Comparison of ENCODE assay signal across 9 cellular contexts in the genomic region with DNA sequence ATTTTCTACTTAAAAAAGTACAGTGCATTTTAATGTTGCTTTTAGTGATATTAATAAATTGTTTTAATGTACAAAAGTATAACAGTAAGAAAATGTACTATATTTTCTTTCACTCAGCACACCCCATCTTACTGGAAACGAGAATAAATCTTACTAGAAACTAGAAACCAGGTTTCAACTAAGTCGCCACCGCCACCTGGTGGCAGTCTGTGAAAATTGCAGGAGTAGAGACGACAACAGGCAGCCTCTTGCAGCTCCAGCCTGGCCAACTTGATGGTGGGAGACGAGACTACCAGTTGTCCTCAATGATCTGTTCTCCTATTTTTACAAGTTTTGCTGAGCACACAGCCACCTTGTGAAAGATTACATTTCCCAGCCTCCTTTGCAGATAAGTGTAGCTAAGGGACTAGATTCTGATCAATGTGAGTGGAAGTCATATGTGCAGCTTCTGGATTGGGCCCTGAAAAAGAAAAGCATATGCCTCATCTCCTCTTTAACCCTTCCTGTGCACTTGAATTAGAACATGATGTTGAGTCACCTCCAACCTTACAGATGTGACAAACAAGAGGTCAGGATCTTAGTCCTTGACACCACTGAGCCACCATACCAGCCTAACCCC. TPM values are rescaled to one million over a fixed set of nuclear protein-coding genes. Genes with fewer than 3 reads are reported as not detected.
A peak's percentile ranks its signal among the peaks of the same experiment; 100 is the strongest.
DNase-seq lines count a peak whose midpoint lies in the region; ATAC-seq and TF ChIP-seq lines count a peak whose summit lies in the region.
"Had no signal": no experiment of that assay in that cellular context is flagged by ENCODE, and none has a peak within 500 bp of the region (broad histone marks: within the 10 kb centered on the region; RNA-seq: fewer than 3 reads in every experiment).

No MANE protein-coding gene starts in this region.

- H3K4me3 ChIP-seq in A673 (ENCODE audit: low read depth, low read length, poor library complexity, severe bottlenecking) (no peak overlapping the region), fibroblast of mammary gland (ENCODE audit: control insufficient read depth, low read depth, low read length) (no peak overlapping the region), retinal pigment epithelial cell (ENCODE audit: low read length) (no peak overlapping the region)
- H3K4me3 ChIP-seq: HAP-1 had no signal

- peaks cover 14% of the 10 kb centered on the region for H3K9me3 Mint-ChIP-seq in activated CD4-positive, alpha-beta memory T cell treated with anti-CD3 and anti-CD28 coated beads, Interleukin-2, amount 10 ng/mL, durations not matched to agents 7 days and 5 days

- intact Hi-C loops in A673 (cut with micrococcal nuclease; ENCODE audit: unreplicated experiment) = no loop called here

- no peaks in the 10 kb centered on the region for H3K4me1 Mint-ChIP-seq in activated CD4-positive, alpha-beta memory T cell treated with anti-CD3 and anti-CD28 coated beads, Interleukin-2, amount 10 ng/mL, durations not matched to agents 7 days and 5 days

- H3K4me3 Mint-ChIP-seq in activated CD4-positive, alpha-beta memory T cell treated with anti-CD3 and anti-CD28 coated beads, Interleukin-2, amount 10 ng/mL, durations not matched to agents 7 days and 5 days = no peak overlapping the region

- no peak overlapping the region for H3K27ac Mint-ChIP-seq in activated CD4-positive, alpha-beta memory T cell treated with anti-CD3 and anti-CD28 coated beads, Interleukin-2, amount 10 ng/mL, durations not matched to agents 7 days and 5 days

- H3K27me3 ChIP-seq in A673 (replicated peaks; ENCODE audit: insufficient read depth, low read depth, low read length, poor library complexity) = no peaks in the 10 kb centered on the region

- H3K36me3 ChIP-seq in A673 (ENCODE audit: insufficient read depth, low read length, poor library complexity, severe bottlenecking) = no peaks in the 10 kb centered on the region
- H3K36me3 ChIP-seq: HAP-1 had no signal

- H3K36me3 Mint-ChIP-seq in activated CD4-positive, alpha-beta memory T cell treated with anti-CD3 and anti-CD28 coated beads, Interleukin-2, amount 10 ng/mL, durations not matched to agents 7 days and 5 days (ENCODE audit: low read depth) = peaks cover 36% of the 10 kb centered on the region

- DNase-seq in A673 (ENCODE audit: low spot score) (peak; percentile 74), NCI-H226 (peak; percentile 32), fibroblast of mammary gland (ENCODE audit: low read depth) (peak; percentile 78), retinal pigment epithelial cell (ENCODE audit: low read depth) (no peak), globus pallidus (ENCODE audit: low spot score) (no peak)
- DNase-seq in activated CD4-positive, alpha-beta memory T cell treated with anti-CD3 and anti-CD28 coated beads, Interleukin-2, amount 10 ng/mL, durations not matched to agents 7 days and 5 days = peak; percentile 78

- ATAC-seq in GM18909 (IDR thresholded peaks at IDR 0.05; ENCODE audit: poor library complexity, unreplicated experiment) = no peak

- POLR2A ChIA-PET in A673 (lab: Charles Lee; ENCODE audit: low non-redundant PET) = no interaction called here
- POLR2A ChIA-PET in activated CD4-positive, alpha-beta memory T cell treated with anti-CD3 and anti-CD28 coated beads, Interleukin-2, amount 10 ng/mL, durations not matched to agents 7 days and 5 days (lab: Charles Lee) = interaction anchor here (1.0 kb wide), 1 partner anchor 124 kb away, joined by 4 read pairs; a partner anchor contains a TSS

- H3K9me3 ChIP-seq in A673 (ENCODE audit: low read depth, low read length, poor library complexity, severe bottlenecking) = peaks cover 5% of the 10 kb centered on the region

- no peaks in the 10 kb centered on the region for H3K4me1 ChIP-seq in A673 (ENCODE audit: insufficient read depth, low read length, poor library complexity, severe bottlenecking)
- H3K4me1 ChIP-seq: HAP-1 had no signal

- CTCF ChIA-PET in A673 (lab: Charles Lee) = no interaction called here
- CTCF ChIA-PET in activated CD4-positive, alpha-beta memory T cell treated with anti-CD3 and anti-CD28 coated beads, Interleukin-2, amount 10 ng/mL, durations not matched to agents 7 days and 5 days (lab: Charles Lee) = interaction anchor here (0.9 to 1.5 kb wide), 11 partner anchors 9 to 285 kb away, joined by 3 to 6 read pairs (median 3); a partner anchor contains a TSS

- TF ChIP-seq CTCF in A673 (conservative IDR thresholded peaks at IDR 0.05; ENCODE audit: low read depth, low read length) (peak; percentile 78), GM12873 (IDR thresholded peaks at IDR 0.05; ENCODE audit: insufficient read depth, low read depth, low read length, missing control alignments) (peak; percentile 81), fibroblast of mammary gland (conservative IDR thresholded peaks at IDR 0.05; ENCODE audit: control insufficient read depth, insufficient read depth, low read depth, low read length) (peak; percentile 82), retinal pigment epithelial cell (conservative IDR thresholded peaks at IDR 0.05; ENCODE audit: low read depth, low read length) (peak; percentile 79)

- H3K27ac ChIP-seq in A673 (ENCODE audit: low read depth, low read length, poor library complexity, severe bottlenecking) = no peak overlapping the region

- BruUV-seq in A673 (replicated peaks; lab: Mats Ljungman, UMichigan) = no TSS peak

- H3K27me3 Mint-ChIP-seq in activated CD4-positive, alpha-beta memory T cell treated with anti-CD3 and anti-CD28 coated beads, Interleukin-2, amount 10 ng/mL, durations not matched to agents 7 days and 5 days = no peaks in the 10 kb centered on the region

RNA-seq across cellular contexts. Expression of a gene that starts 8.7 kb away (rescaled TPM):
- total RNA-seq in A673 (2021) = not detected in 2 replicates
- total RNA-seq in activated CD4-positive, alpha-beta memory T cell treated with anti-CD3 and anti-CD28 coated beads, Interleukin-2, amount 10 ng/mL, durations not matched to agents 7 days and 5 days = 10 to 100 TPM; 22.2 to 23.7 TPM

Comparison
In these comparisons a context has a peak if more than half of its experiments do, and no peak if none do; other contexts are left out.
1. DNase-seq: peak in A673 (single experiment), NCI-H226 (single experiment), activated CD4-positive, alpha-beta memory T cell treated with anti-CD3 and anti-CD28 coated beads, Interleukin-2, amount 10 ng/mL, durations not matched to agents 7 days and 5 days (single experiment) and fibroblast of mammary gland (single experiment); none in retinal pigment epithelial cell (single experiment) and globus pallidus (single experiment).
2. RNA of a gene that starts 8.7 kb away (total RNA-seq): 22.2 to 23.7 TPM in activated CD4-positive, alpha-beta memory T cell treated with anti-CD3 and anti-CD28 coated beads, Interleukin-2, amount 10 ng/mL, durations not matched to agents 7 days and 5 days; not detected in A673; every median in the first group is over 10 times any median in the second.
3. Peak in every context shown above with its lines, with median percentiles within 50 percentile points of each other: CTCF ChIP-seq.